8 cellular contexts compared by ENCODE assay signal in the genomic region with DNA sequence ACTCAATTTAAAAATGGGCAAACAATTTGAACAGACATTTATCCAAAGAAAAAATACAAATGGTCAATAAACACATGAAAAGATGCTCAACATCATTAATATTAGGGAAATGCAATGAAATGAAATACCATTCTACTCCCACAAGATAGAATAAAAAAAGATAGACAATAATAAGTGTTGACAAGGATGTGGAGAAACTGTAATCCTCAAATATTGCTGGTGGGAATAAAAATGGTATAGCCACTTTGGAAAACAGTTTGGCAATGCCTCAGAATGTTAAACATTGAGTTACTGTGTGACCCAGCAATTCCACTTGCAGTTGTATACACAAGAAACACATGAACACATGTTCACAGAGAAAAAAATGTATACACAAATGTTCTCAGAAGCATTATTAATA.
"Had no signal": no experiment of that assay in that cellular context is flagged by ENCODE, and none has a peak within 500 bp of the region (broad histone marks: within the 10 kb centered on the region; RNA-seq: fewer than 3 reads in every experiment).

No MANE protein-coding gene starts in this region.

- FAIRE-seq: G401.6, GM12878, GM12891, GM12892, GM18507, GM19239 had no signal

- H3K4me3 ChIP-seq: GM12878 had no signal

- DNase-seq: GDM1, GF-D8 had no signal

- ATAC-seq: GM12878 had no signal
